Comparison of ENCODE assay signal across 15 cellular contexts in the genomic region with DNA sequence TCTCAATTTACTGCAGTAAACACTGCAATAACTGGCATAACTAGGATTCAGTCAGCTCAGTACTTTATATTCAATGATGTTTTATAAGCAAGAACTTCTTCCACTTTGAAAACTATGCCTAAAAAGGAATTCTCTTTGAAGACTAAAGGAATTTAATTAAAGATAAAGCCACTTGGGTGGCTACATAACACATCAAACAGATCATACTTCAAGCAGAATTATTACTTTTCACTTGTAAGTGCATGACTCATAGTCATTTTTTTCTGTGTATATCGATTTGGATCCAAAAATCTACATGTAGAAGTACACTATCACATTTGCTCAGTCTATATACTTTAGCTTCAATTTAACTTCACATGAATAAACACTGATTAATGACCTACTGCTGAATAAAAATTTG. TPM values are rescaled to one million over a fixed set of nuclear protein-coding genes. Genes with fewer than 3 reads are reported as not detected.
DNase-seq lines count a peak whose midpoint lies in the region; TF ChIP-seq lines count a peak whose summit lies in the region.
"Had no signal": no experiment of that assay in that cellular context is flagged by ENCODE, and none has a peak within 500 bp of the region (broad histone marks: within the 10 kb centered on the region; RNA-seq: fewer than 3 reads in every experiment).

No MANE protein-coding gene starts in this region.

- BruUV-seq in mammary epithelial cell (replicated peaks; lab: Mats Ljungman, UMichigan): no TSS peak

- H3K27ac ChIP-seq in KMS-11 (peak overlapping the region; percentile 82), mammary epithelial cell (ENCODE audit: insufficient read depth, low read depth, low read length) (peak overlapping the region; percentile 5), mesenchymal stem cell (ENCODE audit: low read length, poor library complexity, severe bottlenecking) (no peak overlapping the region), transverse colon (peak overlapping the region; percentile 99 to 100 (median 100))
- H3K27ac ChIP-seq: cardiac muscle cell had no signal

- DNase-seq in mammary epithelial cell (no peak), mesenchymal stem cell (no peak), transverse colon (no peak), GF-D8 (lab: John Stamatoyannopoulos, UW) (no peak), KBM-7 (no peak)
- DNase-seq in stimulated activated CD4-positive, alpha-beta T cell treated with anti-CD3 and anti-CD28 coated beads, Interleukin-15, amount 100 ng/mL, for 24 hours: no peak
- DNase-seq: activated CD4-positive, alpha-beta T cell treated with anti-CD3 and anti-CD28 coated beads, Interleukin-2, amount 10 ng/mL, durations not matched to agents 7 days and 5 days; NCI-H1105; occipital lobe; stimulated activated CD4-positive, alpha-beta T cell treated with anti-CD3 and anti-CD28 coated beads, Interleukin-4, amount 100 ng/mL, for 24 hours had no signal

- no peaks in the 10 kb centered on the region for H3K9me3 ChIP-seq in mammary epithelial cell (replicated peaks; ENCODE audit: insufficient read depth, low read length)
- no peaks in the 10 kb centered on the region for H3K9me3 ChIP-seq in mesenchymal stem cell (ENCODE audit: control insufficient read depth, low read length)
- no peaks in the 10 kb centered on the region for H3K9me3 ChIP-seq in transverse colon

- no peak overlapping the region for H3K18ac ChIP-seq in mesenchymal stem cell (ENCODE audit: low read depth in 1 of 2, low read length in 2 of 2)

- no peak overlapping the region for H2BK12ac ChIP-seq in mesenchymal stem cell (ENCODE audit: low read length in 2 of 2)

- no peaks in the 10 kb centered on the region for H3K27me3 ChIP-seq in KMS-11 (ENCODE audit: insufficient read depth, low read depth)
- no peaks in the 10 kb centered on the region for H3K27me3 ChIP-seq in mammary epithelial cell (ENCODE audit: insufficient read depth, low read length)
- H3K27me3 ChIP-seq in mesenchymal stem cell (ENCODE audit: control insufficient read depth in 1 of 2, insufficient read depth in 1 of 2, low read length in 2 of 2): no peaks in the 10 kb centered on the region
- no peaks in the 10 kb centered on the region for H3K27me3 ChIP-seq in transverse colon
- H3K27me3 ChIP-seq: cardiac muscle cell had no signal

- no peak overlapping the region for H3K14ac ChIP-seq in mesenchymal stem cell (ENCODE audit: low read length in 2 of 2)

- TF ChIP-seq CTCF in KMS-11 (conservative IDR thresholded peaks at IDR 0.05; ENCODE audit: low read depth, low read length) (no peak), mammary epithelial cell (conservative IDR thresholded peaks at IDR 0.05 in 1 of 2, IDR thresholded peaks at IDR 0.05 in 1 of 2; ENCODE audit: extremely low read depth in 1 of 2, insufficient read depth in 1 of 2, low read depth in 1 of 2, low read length in 2 of 2) (no peak), transverse colon (IDR thresholded peaks at IDR 0.05) (no peak)

- H2BK15ac ChIP-seq in mesenchymal stem cell (ENCODE audit: low read depth, poor library complexity, severe bottlenecking): no peak overlapping the region

- H4K20me1 ChIP-seq in KMS-11 (ENCODE audit: insufficient read depth) (no peaks in the 10 kb centered on the region), mammary epithelial cell (ENCODE audit: insufficient read depth, low read length) (no peaks in the 10 kb centered on the region)

- no peak for TF ChIP-seq POLR2A in transverse colon (IDR thresholded peaks at IDR 0.05)

- H3K79me1 ChIP-seq in mesenchymal stem cell (replicated peaks; ENCODE audit: low read length, poor library complexity, severe bottlenecking): peaks cover 2% of the 10 kb centered on the region

- H3K79me2 ChIP-seq in KMS-11 (ENCODE audit: insufficient read depth, low read depth): peaks cover 78% of the 10 kb centered on the region
- H3K79me2 ChIP-seq in mammary epithelial cell (ENCODE audit: insufficient read depth, low read length): peaks cover 25% of the 10 kb centered on the region

- CTCF ChIA-PET in mammary epithelial cell (lab: Charles Lee; ENCODE audit: low non-redundant PET): no interaction called here

- dilution Hi-C loops in mammary epithelial cell (cut with HindIII; ENCODE audit: low sequenced_read_pairs): no loop called here

- no peaks in the 10 kb centered on the region for H3K36me3 ChIP-seq in KMS-11 (ENCODE audit: insufficient read depth)
- no peaks in the 10 kb centered on the region for H3K36me3 ChIP-seq in mammary epithelial cell (ENCODE audit: insufficient read depth, low read length)
- H3K36me3 ChIP-seq in mesenchymal stem cell (ENCODE audit: control insufficient read depth in 1 of 2, insufficient read depth in 2 of 2, low read depth in 1 of 2, low read length in 2 of 2): no peaks in the 10 kb centered on the region
- no peaks in the 10 kb centered on the region for H3K36me3 ChIP-seq in transverse colon
- H3K36me3 ChIP-seq: cardiac muscle cell had no signal

- H3K4me1 ChIP-seq in KMS-11 (ENCODE audit: low read depth, poor library complexity, severe bottlenecking) (peaks cover 51% of the 10 kb centered on the region), mammary epithelial cell (ENCODE audit: insufficient read depth, low read length) (peaks cover 6% of the 10 kb centered on the region), mesenchymal stem cell (ENCODE audit: control insufficient read depth, insufficient read depth, low read depth, low read length) (no peaks in the 10 kb centered on the region), transverse colon (peaks cover 6 to 56% (median 20%) of the 10 kb centered on the region in 4 donors)

- intact Hi-C loops in mammary epithelial cell (cut with micrococcal nuclease) (no loop called here), transverse colon (cut with DNase I; ENCODE audit: low total_unique reads) (no loop called here)

- H2BK120ac ChIP-seq in mesenchymal stem cell (ENCODE audit: low read depth, low read length): no peak overlapping the region

- H3K9ac ChIP-seq in KMS-11 (0 out of 2 replicates have a peak overlapping the region, but pooled peaks have one; percentile 19), mammary epithelial cell (ENCODE audit: insufficient read depth, low read length) (no peak overlapping the region), mesenchymal stem cell (ENCODE audit: low read length) (peak overlapping the region; percentile 98)

- no peak overlapping the region for H3K23ac ChIP-seq in mesenchymal stem cell (ENCODE audit: low read length in 2 of 2)

- peak overlapping the region; percentile 85 for H3K4me2 ChIP-seq in KMS-11
- H3K4me2 ChIP-seq in mammary epithelial cell (ENCODE audit: insufficient read depth, low read depth, low read length): peak overlapping the region; percentile 83
- H3K4me2 ChIP-seq in mesenchymal stem cell (ENCODE audit: low read length, poor library complexity, severe bottlenecking): no peak overlapping the region

- no peak overlapping the region for H3K4me3 ChIP-seq in KMS-11 (IDR thresholded peaks at IDR 0.05; ENCODE audit: insufficient read depth, low read depth, low read length)
- H3K4me3 ChIP-seq in mammary epithelial cell (replicated peaks in 1 of 3; ENCODE audit: insufficient read depth in 1 of 3, low read depth in 2 of 3, low read length in 3 of 3): peak overlapping the region in 1 of 3 experiments; percentile 5
- H3K4me3 ChIP-seq in mesenchymal stem cell (ENCODE audit: insufficient read depth in 1 of 2, low read depth in 1 of 2, low read length in 2 of 2): no peak overlapping the region
- H3K4me3 ChIP-seq in transverse colon: no peak overlapping the region
- H3K4me3 ChIP-seq: cardiac muscle cell had no signal

- no peak overlapping the region for H2AK5ac ChIP-seq in mesenchymal stem cell (ENCODE audit: low read length, severe bottlenecking)

- H4K8ac ChIP-seq in mesenchymal stem cell (ENCODE audit: low read length): no peak overlapping the region

- H2BK5ac ChIP-seq in mesenchymal stem cell (ENCODE audit: low read depth, low read length, poor library complexity, severe bottlenecking): no peak overlapping the region

- no peak overlapping the region for H2AFZ ChIP-seq in KMS-11 (ENCODE audit: low read depth)
- no peak overlapping the region for H2AFZ ChIP-seq in mammary epithelial cell (ENCODE audit: low read depth, low read length)
- no peak overlapping the region for H2AFZ ChIP-seq in mesenchymal stem cell (ENCODE audit: low read depth, low read length)

- in situ Hi-C loops in mammary epithelial cell (cut with MboI; ENCODE audit: low sequenced_read_pairs in 2 of 2): no loop called here
- in situ Hi-C loops in transverse colon (cut with MboI; ENCODE audit: low pct_ligation_motif_present in 1 of 4, low pct_unique_long_range_greater_than_20kb in 1 of 4, low sequenced_read_pairs in 3 of 4): no loop called here
- in situ Hi-C loops in KBM-7 (cut with MboI; ENCODE audit: low pct_unique_long_range_greater_than_20kb, low sequenced_read_pairs): no loop called here

- H3K4ac ChIP-seq in mesenchymal stem cell (ENCODE audit: low read depth in 1 of 2, low read length in 2 of 2): no peak overlapping the region

- H4K91ac ChIP-seq in mesenchymal stem cell (ENCODE audit: low read length): no peak overlapping the region

- no peak for TF ChIP-seq EP300 in transverse colon (IDR thresholded peaks at IDR 0.05; ENCODE audit: low read depth)

- WGBS in mammary epithelial cell (ENCODE audit: low coverage, missing lambda C conversion rate): 0% methylated on average over 1 of the region's 1 CpG
- WGBS in mesenchymal stem cell: no CpG with 5 or more reads among the region's 1 CpG
- 33 to 38% methylated on average over 1 of the region's 1 CpG for WGBS in transverse colon (ENCODE audit: low coverage in 1 of 2), 2 donors

RNA-seq across cellular contexts. Expression of a gene that starts 4.0 kb away (rescaled TPM):
- total RNA-seq in mammary epithelial cell: 10 to 100 TPM in 1 of 2 donors, 1 to 10 TPM in 1; 6.1 to 12.2 TPM
- polyA plus RNA-seq in mammary epithelial cell: 1.6 TPM
- 15.8 TPM for polyA minus RNA-seq in mammary epithelial cell
- polyA plus RNA-seq in mesenchymal stem cell (2013, experiment 1 of 2): 5.3 TPM
- 4.3 TPM for polyA plus RNA-seq in mesenchymal stem cell (2013, experiment 2 of 2)
- 10 to 100 TPM; 13.7 to 43.8 (median 25.5) TPM for total RNA-seq in transverse colon

RNA-seq across cellular contexts. Expression of a gene that starts 58.0 kb away (rescaled TPM):
- total RNA-seq in mammary epithelial cell: under 1 TPM in 1 of 2 donors, not detected in 1; 0.50 TPM
- polyA plus RNA-seq in mammary epithelial cell: 0.03 TPM
- polyA minus RNA-seq in mammary epithelial cell: not detected
- not detected for polyA plus RNA-seq in mesenchymal stem cell (2013, experiment 1 of 2)
- polyA plus RNA-seq in mesenchymal stem cell (2013, experiment 2 of 2): not detected
- 1 to 10 TPM in 2 of 4 donors, under 1 TPM in 1, not detected in 1; 0.41 to 1.5 (median 1.3) TPM for total RNA-seq in transverse colon
- total RNA-seq: activated CD4-positive, alpha-beta T cell treated with anti-CD3 and anti-CD28 coated beads, Interleukin-2, amount 10 ng/mL, durations not matched to agents 7 days and 5 days; activated T-helper 2 cell treated with anti-CD3 and anti-CD28 coated beads, Interferon-gamma antibody, Interleukin-2, Interleukin-4, amounts not matched to agents 10 μg/mL and 5 μg/mL and 100 μg/mL, durations not matched to agents 14 hours and 24 hours and 36 hours; T-helper 2 cell treated with Interferon-gamma antibody and Interleukin-4, amounts not matched to agents 100 ng/mL and 5 ng/mL, for 36 hours had no signal
- polyA plus RNA-seq: CD14-positive monocyte had no signal
